ENCODE assay signal across 20 cellular contexts in the genomic region with DNA sequence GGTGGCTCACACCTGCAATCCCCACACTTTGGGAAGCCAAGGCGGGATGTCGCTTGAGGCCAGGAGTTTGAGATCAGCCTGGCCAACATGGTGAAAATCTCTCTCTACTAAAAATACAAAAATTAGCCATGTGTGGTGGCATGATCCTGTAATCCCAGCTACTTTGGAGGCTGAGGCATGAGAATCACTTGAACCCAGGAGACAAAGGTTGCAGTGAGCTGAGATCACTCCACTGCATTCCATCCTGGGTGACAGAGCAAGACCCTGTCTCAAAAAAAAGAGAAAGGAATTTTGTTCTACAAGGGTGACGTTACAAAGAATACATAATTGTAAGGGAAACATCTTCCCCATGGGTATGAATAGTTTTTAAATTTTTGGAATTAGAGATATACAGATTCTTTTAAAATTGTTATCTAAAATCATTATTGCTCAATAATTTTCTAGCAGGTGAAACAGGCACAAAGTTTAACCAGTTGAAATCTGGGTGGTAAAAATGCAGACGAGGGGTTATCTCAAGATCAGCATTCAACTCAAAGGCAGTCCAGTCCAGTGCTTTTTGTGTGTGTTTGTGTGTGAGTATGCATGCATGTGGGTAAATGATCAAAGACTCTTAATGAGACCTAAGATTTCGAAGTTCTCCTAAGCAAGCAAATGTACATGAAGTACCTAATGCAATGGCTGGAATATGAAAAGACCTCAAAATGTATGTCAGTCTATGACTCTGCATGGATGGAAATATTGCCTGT.
A peak's percentile ranks its signal among the peaks of the same experiment; 100 is the strongest.
DNase-seq lines count a peak whose midpoint lies in the region; ATAC-seq, FAIRE-seq and TF ChIP-seq lines count a peak whose summit lies in the region.
"Had no signal": no experiment of that assay in that cellular context is flagged by ENCODE, and none has a peak within 500 bp of the region (broad histone marks: within the 10 kb centered on the region; RNA-seq: fewer than 3 reads in every experiment).

No MANE protein-coding gene starts in this region.

- peaks cover 0 to 3% (median 0%) of the 10 kb centered on the region in 5 donors for H3K27me3 Mint-ChIP-seq in naive thymus-derived CD4-positive, alpha-beta T cell
- H3K27me3 Mint-ChIP-seq: B cell had no signal

- dilution Hi-C loops in IMR-90 (cut with HindIII; ENCODE audit: low sequenced_read_pairs, unreplicated experiment), result no loop called here

- no peaks in the 10 kb centered on the region for H3K36me3 Mint-ChIP-seq in naive thymus-derived CD4-positive, alpha-beta T cell
- H3K36me3 Mint-ChIP-seq: CD4-positive, CD25-positive, alpha-beta regulatory T cell had no signal

- H3K36me3 ChIP-seq in IMR-90 (ENCODE audit: control insufficient read depth, insufficient read depth, low read length) (no peaks in the 10 kb centered on the region), bronchial epithelial cell (ENCODE audit: control insufficient read depth, insufficient read depth, low read length) (no peaks in the 10 kb centered on the region), mesodermal cell (ENCODE audit: control insufficient read depth, insufficient read depth, low read length) (no peaks in the 10 kb centered on the region)
- no peaks in the 10 kb centered on the region for H3K36me3 ChIP-seq in naive thymus-derived CD4-positive, alpha-beta T cell (ENCODE audit: control insufficient read depth in 2 of 3, insufficient read depth in 3 of 3, low read length in 3 of 3)

- FAIRE-seq in bronchial epithelial cell (lab: Jason Lieb, UNC), result peak; percentile 55
- FAIRE-seq: GM12878, RCC 7860 had no signal

- DNase-seq in IMR-90, result no peak
- DNase-seq in bronchial epithelial cell (ENCODE audit: low read depth), result no peak
- no peak for DNase-seq in occipital lobe (lab: John Stamatoyannopoulos, UW)
- DNase-seq in naive thymus-derived CD4-positive, alpha-beta T cell, result no peak
- DNase-seq in NCI-H1417 (lab: John Stamatoyannopoulos, UW), result no peak
- no peak for DNase-seq in NCI-H2107 treated with DMSO at 0.1 percent for 48 hours (lab: John Stamatoyannopoulos, UW; ENCODE audit: unreplicated experiment)
- DNase-seq: 8988T; CD4-positive, CD25-positive, alpha-beta regulatory T cell; GOT3; NCI-H1436 treated with DMSO at 0.1 percent for 48 hours; NCI-H2029; NCI-H2171 treated with DMSO at 0.1 percent for 48 hours; NCI-H446 treated with DMSO at 0.1 percent for 48 hours; Right ventricle myocardium superior had no signal

- H2BK20ac ChIP-seq in IMR-90 (ENCODE audit: low read depth, low read length), result no peak overlapping the region

- TF ChIP-seq CTCF in C4-2B (conservative IDR thresholded peaks at IDR 0.05) (no peak), IMR-90 (conservative IDR thresholded peaks at IDR 0.05; ENCODE audit: low read depth, low read length) (no peak), bronchial epithelial cell (IDR thresholded peaks at IDR 0.05; ENCODE audit: insufficient read depth, low read length, severe bottlenecking) (no peak)

- no peak overlapping the region for H4K8ac ChIP-seq in IMR-90 (ENCODE audit: low read depth in 2 of 2, low read length in 2 of 2)

- H4K91ac ChIP-seq in IMR-90 (ENCODE audit: insufficient read depth, low read depth, low read length), result no peak overlapping the region

- intact Hi-C loops in IMR-90 (cut with micrococcal nuclease), result no loop called here
- intact Hi-C loops in naive thymus-derived CD4-positive, alpha-beta T cell (cut with micrococcal nuclease), result no loop called here

- peak overlapping the region; percentile 36; the same call in 1 of the 2 replicates for H3K27ac ChIP-seq in C4-2B
- H3K27ac ChIP-seq in IMR-90 (ENCODE audit: insufficient read depth, low read length), result no peak overlapping the region; the same call in 1 of the 2 replicates
- peak overlapping the region; percentile 49 for H3K27ac ChIP-seq in mesodermal cell (ENCODE audit: low read depth, low read length, severe bottlenecking)
- no peak overlapping the region for H3K27ac ChIP-seq in naive thymus-derived CD4-positive, alpha-beta T cell (ENCODE audit: low read depth, low read length)
- H3K27ac ChIP-seq: SK-N-MC had no signal

- POLR2A ChIA-PET in IMR-90 (lab: Charles Lee; ENCODE audit: unreplicated experiment), result no interaction called here
- POLR2A ChIA-PET in naive thymus-derived CD4-positive, alpha-beta T cell (lab: Charles Lee), result no interaction called here

- H3K9me3 Mint-ChIP-seq in naive thymus-derived CD4-positive, alpha-beta T cell, result peaks cover 0 to 6% (median 0%) of the 10 kb centered on the region in 11 donors

- H2AK5ac ChIP-seq in IMR-90 (ENCODE audit: low read depth, low read length), result no peak overlapping the region

- 57% methylated on average over 1 of the region's 5 CpGs; no CpG with 5 or more reads in 1 of the 2 experiments for WGBS in IMR-90 (ENCODE audit: extremely low coverage in 2 of 2, insufficient read length in 1 of 2), 2 experiments
- WGBS in mesodermal cell (ENCODE audit: insufficient coverage in 2 of 2), 2 experiments, result 79 to 100% methylated on average over 1 to 2 of the region's 5 CpGs

- H3K4me2 ChIP-seq in IMR-90 (ENCODE audit: low read depth, low read length), result no peak overlapping the region; the same call in 1 of the 2 replicates

- no peaks in the 10 kb centered on the region for H4K20me1 ChIP-seq in IMR-90 (ENCODE audit: insufficient read depth, low read length)

- no peaks in the 10 kb centered on the region for H3K9me1 ChIP-seq in IMR-90 (ENCODE audit: insufficient read depth, low read length)

- in situ Hi-C loops in IMR-90 (cut with MboI; ENCODE audit: low sequenced_read_pairs), result no loop called here

- H3K79me1 ChIP-seq in IMR-90 (ENCODE audit: low read depth in 1 of 2, low read length in 2 of 2), result no peaks in the 10 kb centered on the region

- H3K27ac Mint-ChIP-seq in naive thymus-derived CD4-positive, alpha-beta T cell, result no peak overlapping the region
- H3K27ac Mint-ChIP-seq: B cell; CD4-positive, CD25-positive, alpha-beta regulatory T cell had no signal

- H3K23ac ChIP-seq in IMR-90 (ENCODE audit: low read depth, low read length), result no peak overlapping the region

- no peak overlapping the region for H3K4ac ChIP-seq in IMR-90 (ENCODE audit: low read depth, low read length)

- no peak overlapping the region for H3K4me3 Mint-ChIP-seq in naive thymus-derived CD4-positive, alpha-beta T cell
- H3K4me3 Mint-ChIP-seq: B cell; CD4-positive, CD25-positive, alpha-beta regulatory T cell had no signal

- H3K4me3 ChIP-seq in IMR-90 (ENCODE audit: insufficient read depth, low read depth, low read length), result no peak overlapping the region
- no peak overlapping the region for H3K4me3 ChIP-seq in bronchial epithelial cell (ENCODE audit: low read depth, low read length)
- H3K4me3 ChIP-seq in mesodermal cell (ENCODE audit: extremely low read depth, insufficient read depth, low read length, poor library complexity, severe bottlenecking), result no peak overlapping the region
- no peak overlapping the region for H3K4me3 ChIP-seq in naive thymus-derived CD4-positive, alpha-beta T cell (ENCODE audit: low read length)
- H3K4me3 ChIP-seq: GM12878, SK-N-MC had no signal

- no peak for ATAC-seq in IMR-90 (ENCODE audit: low read depth)
- no peak for ATAC-seq in naive thymus-derived CD4-positive, alpha-beta T cell
- ATAC-seq: GM12878 had no signal

- H3K14ac ChIP-seq in IMR-90 (replicated peaks; ENCODE audit: low read depth, low read length), result no peak overlapping the region

- H3K9ac ChIP-seq in IMR-90 (ENCODE audit: low read depth, low read length), result no peak overlapping the region

- CTCF ChIA-PET in IMR-90 (lab: Yijun Ruan, JAX), result no interaction called here
- CTCF ChIA-PET in naive thymus-derived CD4-positive, alpha-beta T cell (lab: Charles Lee), result no interaction called here

- no peak for TF ChIP-seq RAD21 in IMR-90 (IDR thresholded peaks at IDR 0.05; ENCODE audit: low read length)

- no peak overlapping the region for H2BK5ac ChIP-seq in IMR-90 (ENCODE audit: low read depth, low read length, poor library complexity, severe bottlenecking)

- H3K18ac ChIP-seq in IMR-90 (ENCODE audit: low read depth, low read length), result no peak overlapping the region; the same call in 1 of the 2 replicates

- no peak overlapping the region for H3K56ac ChIP-seq in IMR-90 (ENCODE audit: extremely low read depth, insufficient read depth, low read length)

- no peaks in the 10 kb centered on the region for H3K4me1 Mint-ChIP-seq in naive thymus-derived CD4-positive, alpha-beta T cell
- H3K4me1 Mint-ChIP-seq: B cell; CD4-positive, CD25-positive, alpha-beta regulatory T cell had no signal

- H2BK120ac ChIP-seq in IMR-90 (ENCODE audit: low read depth, low read length), result no peak overlapping the region

- H2BK15ac ChIP-seq in IMR-90 (ENCODE audit: low read depth, low read length), result no peak overlapping the region

- H3K4me1 ChIP-seq in IMR-90 (ENCODE audit: control insufficient read depth, insufficient read depth, low read length) (peaks cover 2% of the 10 kb centered on the region; the same call in 1 of the 2 replicates), mesodermal cell (ENCODE audit: control insufficient read depth, insufficient read depth, low read length, poor library complexity, severe bottlenecking) (peaks cover 18% of the 10 kb centered on the region)
- no peaks in the 10 kb centered on the region for H3K4me1 ChIP-seq in naive thymus-derived CD4-positive, alpha-beta T cell (ENCODE audit: control insufficient read depth in 2 of 2, insufficient read depth in 2 of 2, low read length in 2 of 2)

- no TSS peak for BruUV-seq in IMR-90 (replicated peaks; lab: Mats Ljungman, UMichigan)

- no peak overlapping the region; the same call in 1 of the 2 replicates for H4K5ac ChIP-seq in IMR-90 (ENCODE audit: low read depth, low read length)

- no peak overlapping the region for H2AFZ ChIP-seq in IMR-90 (replicated peaks; ENCODE audit: low read length, poor library complexity)

- no peak for TF ChIP-seq POLR2A in IMR-90 (IDR thresholded peaks at IDR 0.05; ENCODE audit: low read depth, low read length)

- no peak overlapping the region for H2AK9ac ChIP-seq in IMR-90 (replicated peaks; ENCODE audit: low read depth, low read length, poor library complexity)

- H3K27me3 ChIP-seq in IMR-90 (ENCODE audit: control insufficient read depth, insufficient read depth, low read length), result no peaks in the 10 kb centered on the region; the same call in 1 of the 2 replicates
- no peaks in the 10 kb centered on the region for H3K27me3 ChIP-seq in bronchial epithelial cell (ENCODE audit: control insufficient read depth, insufficient read depth, low read length)
- no peaks in the 10 kb centered on the region for H3K27me3 ChIP-seq in naive thymus-derived CD4-positive, alpha-beta T cell (ENCODE audit: control insufficient read depth in 2 of 2, insufficient read depth in 2 of 2, low read length in 2 of 2)

- no peaks in the 10 kb centered on the region for H3K9me3 ChIP-seq in IMR-90 (ENCODE audit: control insufficient read depth, insufficient read depth, low read length)
- no peaks in the 10 kb centered on the region for H3K9me3 ChIP-seq in mesodermal cell (ENCODE audit: control insufficient read depth, low read length)
- no peaks in the 10 kb centered on the region for H3K9me3 ChIP-seq in naive thymus-derived CD4-positive, alpha-beta T cell (ENCODE audit: control insufficient read depth in 2 of 3, low read length in 3 of 3)

TF ChIP-seq in IMR-90, 13 proteins besides CTCF, POLR2A, EP300 and RAD21:
- TF ChIP-seq CHD1 (IDR thresholded peaks at IDR 0.05; ENCODE audit: low read depth, low read length) (no peak), CEBPB (IDR thresholded peaks at IDR 0.05; ENCODE audit: low read depth, low read length) (0 out of 2 replicates have a peak, but pooled peaks have one; percentile 1)

Comparison
In these comparisons a context has a peak if more than half of its experiments do, and no peak if none do; other contexts are left out.
1. H3K27ac ChIP-seq: peak in C4-2B (single experiment) and mesodermal cell (single experiment); none in IMR-90 (single experiment) and naive thymus-derived CD4-positive, alpha-beta T cell (single experiment).